Comparison of ENCODE assay signal across 20 cellular contexts in genomic region chr5:76441890-76442673, GRCh38.
"Had no signal": no experiment of that assay in that cellular context is flagged by ENCODE, and none has a peak within 500 bp of the region (broad histone marks: within the 10 kb centered on the region; RNA-seq: fewer than 3 reads in every experiment).

No MANE protein-coding gene starts in this region.

- H3K4me3 Mint-ChIP-seq: memory B cell; mesothelial cell of epicardium; nephron; stimulated activated naive CD8-positive, alpha-beta T cell treated with anti-CD3 and anti-CD28 coated beads, Interleukin-15, Interleukin-2, amounts not matched to agents 100 ng/mL and 50 ng/mL, for 24 hours; type B pancreatic cell had no signal

- H3K27ac Mint-ChIP-seq: memory B cell; progenitor cell of endocrine pancreas; stimulated activated naive CD8-positive, alpha-beta T cell treated with anti-CD3 and anti-CD28 coated beads, Interleukin-15, Interleukin-2, amounts not matched to agents 100 ng/mL and 50 ng/mL, for 24 hours; type B pancreatic cell had no signal

- ATAC-seq: gastrocnemius medialis, lower lobe of right lung, right cardiac atrium had no signal

- H3K27me3 Mint-ChIP-seq: memory B cell; progenitor cell of endocrine pancreas; stimulated activated naive CD8-positive, alpha-beta T cell treated with anti-CD3 and anti-CD28 coated beads, Interleukin-15, Interleukin-2, amounts not matched to agents 100 ng/mL and 50 ng/mL, for 24 hours; type B pancreatic cell had no signal

- H3K27ac ChIP-seq: epithelial cell of prostate, esophagus muscularis mucosa, gastrocnemius medialis, left ventricle myocardium inferior, lower lobe of right lung, pancreas, testis, uterus had no signal

- H3K36me3 ChIP-seq: esophagus muscularis mucosa, gastrocnemius medialis, left ventricle myocardium inferior, lower lobe of right lung, pancreas, uterus had no signal

- H3K9me3 Mint-ChIP-seq: type B pancreatic cell had no signal

- H3K27me3 ChIP-seq: esophagus muscularis mucosa, gastrocnemius medialis, pancreas, testis, uterus had no signal

- H3K4me3 ChIP-seq: esophagus muscularis mucosa, gastrocnemius medialis, left ventricle myocardium inferior, lower lobe of right lung, pancreas, smooth muscle cell, testis, uterus had no signal

- H3K4me1 ChIP-seq: gastrocnemius medialis, left ventricle myocardium inferior, lower lobe of right lung, testis, uterus had no signal

- H3K4me1 Mint-ChIP-seq: memory B cell had no signal

- H3K9me3 ChIP-seq: esophagus muscularis mucosa, gastrocnemius medialis, lower lobe of right lung, pancreas, testis, uterus had no signal

- H3K4me2 ChIP-seq: smooth muscle cell had no signal

- DNase-seq: effector memory CD4-positive, alpha-beta T cell; gastrocnemius medialis; left ventricle myocardium inferior; lower lobe of right lung; occipital lobe; pancreas; right cardiac atrium; stimulated activated CD4-positive, alpha-beta T cell treated with anti-CD3 and anti-CD28 coated beads, Interleukin-2, amount 100 ng/mL, for 48 hours; testis; uterus had no signal

- FAIRE-seq: keratinocyte, pancreas had no signal
